In the genomic region with DNA sequence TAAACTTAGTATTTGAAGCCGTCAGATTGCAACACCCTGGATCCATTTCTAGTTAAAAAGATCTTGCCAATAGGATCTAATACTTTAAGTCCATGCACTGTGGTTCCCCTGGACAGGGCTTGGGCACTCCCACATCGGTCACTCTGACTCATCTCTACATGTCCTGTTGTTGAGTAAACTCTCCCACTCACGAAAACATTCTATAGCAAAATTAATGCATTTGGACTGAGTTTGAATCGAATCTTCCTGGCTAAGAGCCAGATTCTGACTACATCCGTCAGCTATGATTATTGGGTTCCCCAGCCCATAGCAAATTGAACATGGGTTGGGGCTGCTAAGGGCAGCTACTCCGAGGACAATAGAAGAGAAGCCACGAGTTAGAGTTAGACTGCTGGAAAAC, we compare ENCODE assay signal across 15 cellular contexts.
DNase-seq lines count a peak whose midpoint lies in the region; ATAC-seq and TF ChIP-seq lines count a peak whose summit lies in the region.
"Had no signal": no experiment of that assay in that cellular context is flagged by ENCODE, and none has a peak within 500 bp of the region (broad histone marks: within the 10 kb centered on the region; RNA-seq: fewer than 3 reads in every experiment).

No MANE protein-coding gene starts in this region.

- H3K9me3 ChIP-seq in breast epithelium (no peaks in the 10 kb centered on the region), thyroid gland (no peaks in the 10 kb centered on the region)
- H3K9me3 ChIP-seq: A549 had no signal

- DNase-seq in MCF 10A (ENCODE audit: unreplicated experiment) (peak; percentile 82), breast epithelium (ENCODE audit: low spot score in 2 of 2) (no peak), T1000 (lab: John Stamatoyannopoulos, UW) (peak; percentile 44), fibroblast of pulmonary artery (ENCODE audit: low read depth) (peak; percentile 92), thyroid gland (no peak), NCI-H526 (lab: John Stamatoyannopoulos, UW) (no peak)
- no peak for DNase-seq in stimulated activated effector memory CD8-positive, alpha-beta T cell treated with anti-CD3 and anti-CD28 coated beads, Interleukin-12 subunit alpha, Interleukin-12 subunit beta, amount 100 ng/mL, for 72 hours (ENCODE audit: low spot score in 2 of 2)
- no peak for DNase-seq in stimulated activated naive CD4-positive, alpha-beta T cell treated with Interleukin-2 at 50 U/mL for 16 hours (lab: John Stamatoyannopoulos, UW)
- DNase-seq: GDM1; NCI-H1092; NK-92 treated with Interleukin-12 subunit alpha and Interleukin-12 subunit beta, amount 100 ng/mL, for 24 hours; stimulated activated CD4-positive, alpha-beta T cell treated with anti-CD3 and anti-CD28 coated beads, Interleukin-1b, Interleukin-23, amount 100 ng/mL, for 48 hours had no signal

- no peaks in the 10 kb centered on the region for H3K36me3 ChIP-seq in breast epithelium
- no peaks in the 10 kb centered on the region for H3K36me3 ChIP-seq in thyroid gland
- H3K36me3 ChIP-seq: neural progenitor cell had no signal

- H3K4me1 ChIP-seq in breast epithelium: no peaks in the 10 kb centered on the region
- no peaks in the 10 kb centered on the region for H3K4me1 ChIP-seq in thyroid gland
- H3K4me1 ChIP-seq: A549 had no signal

- ATAC-seq in stimulated activated effector memory CD8-positive, alpha-beta T cell treated with anti-CD3 and anti-CD28 coated beads, Interleukin-12 subunit alpha, Interleukin-12 subunit beta, amount 100 ng/mL, for 72 hours: no peak
- ATAC-seq: A549 had no signal

- H3K9me3 Mint-ChIP-seq in MCF 10A (ENCODE audit: unreplicated experiment): no peaks in the 10 kb centered on the region
- H3K9me3 Mint-ChIP-seq in stimulated activated effector memory CD8-positive, alpha-beta T cell treated with anti-CD3 and anti-CD28 coated beads, Interleukin-12 subunit alpha, Interleukin-12 subunit beta, amount 100 ng/mL, for 72 hours: no peaks in the 10 kb centered on the region
- H3K9me3 Mint-ChIP-seq: neural progenitor cell; stimulated activated naive CD8-positive, alpha-beta T cell treated with anti-CD3 and anti-CD28 coated beads, Interleukin-15, Interleukin-2, amounts not matched to agents 100 ng/mL and 50 ng/mL, for 24 hours had no signal

- TF ChIP-seq POLR2A in breast epithelium (IDR thresholded peaks at IDR 0.05) (no peak), thyroid gland (IDR thresholded peaks at IDR 0.05) (no peak)

- H3K27ac ChIP-seq in breast epithelium: no peak overlapping the region
- H3K27ac ChIP-seq in thyroid gland: no peak overlapping the region
- H3K27ac ChIP-seq: A549, neural progenitor cell had no signal

- H3K27me3 ChIP-seq in breast epithelium (no peaks in the 10 kb centered on the region), thyroid gland (no peaks in the 10 kb centered on the region)
- H3K27me3 ChIP-seq: neural progenitor cell had no signal

- BruUV-seq in MCF 10A (replicated peaks; lab: Mats Ljungman, UMichigan): no TSS peak

- WGBS in thyroid gland, 2 donors: 70 to 87% methylated on average over 7 of the region's 7 CpGs

- POLR2A ChIA-PET in MCF 10A (lab: Yijun Ruan, JAX): no interaction called here

- H3K4me3 ChIP-seq in breast epithelium: no peak overlapping the region
- no peak overlapping the region for H3K4me3 ChIP-seq in fibroblast of pulmonary artery (replicated peaks; ENCODE audit: low read depth, low read length)
- H3K4me3 ChIP-seq in thyroid gland (replicated peaks in 1 of 3): no peak overlapping the region
- H3K4me3 ChIP-seq: A549, neural progenitor cell had no signal

- no peak overlapping the region for H3K4me3 Mint-ChIP-seq in MCF 10A (ENCODE audit: unreplicated experiment)
- no peak overlapping the region for H3K4me3 Mint-ChIP-seq in stimulated activated effector memory CD8-positive, alpha-beta T cell treated with anti-CD3 and anti-CD28 coated beads, Interleukin-12 subunit alpha, Interleukin-12 subunit beta, amount 100 ng/mL, for 72 hours
- H3K4me3 Mint-ChIP-seq: neural progenitor cell; stimulated activated naive CD8-positive, alpha-beta T cell treated with anti-CD3 and anti-CD28 coated beads, Interleukin-15, Interleukin-2, amounts not matched to agents 100 ng/mL and 50 ng/mL, for 24 hours had no signal

- peak overlapping the region; percentile 34 for H3K27ac Mint-ChIP-seq in MCF 10A (ENCODE audit: low read depth, unreplicated experiment)
- H3K27ac Mint-ChIP-seq in stimulated activated effector memory CD8-positive, alpha-beta T cell treated with anti-CD3 and anti-CD28 coated beads, Interleukin-12 subunit alpha, Interleukin-12 subunit beta, amount 100 ng/mL, for 72 hours: peak overlapping the region; percentile 37
- H3K27ac Mint-ChIP-seq: neural progenitor cell; stimulated activated naive CD8-positive, alpha-beta T cell treated with anti-CD3 and anti-CD28 coated beads, Interleukin-15, Interleukin-2, amounts not matched to agents 100 ng/mL and 50 ng/mL, for 24 hours had no signal

- H3K36me3 Mint-ChIP-seq in MCF 10A (ENCODE audit: insufficient read depth, unreplicated experiment): no peaks in the 10 kb centered on the region
- H3K36me3 Mint-ChIP-seq in stimulated activated effector memory CD8-positive, alpha-beta T cell treated with anti-CD3 and anti-CD28 coated beads, Interleukin-12 subunit alpha, Interleukin-12 subunit beta, amount 100 ng/mL, for 72 hours: peaks cover 38% of the 10 kb centered on the region
- H3K36me3 Mint-ChIP-seq: neural progenitor cell had no signal

- H3K4me1 Mint-ChIP-seq in MCF 10A (ENCODE audit: insufficient read depth, unreplicated experiment): peaks cover 21% of the 10 kb centered on the region
- no peaks in the 10 kb centered on the region for H3K4me1 Mint-ChIP-seq in stimulated activated effector memory CD8-positive, alpha-beta T cell treated with anti-CD3 and anti-CD28 coated beads, Interleukin-12 subunit alpha, Interleukin-12 subunit beta, amount 100 ng/mL, for 72 hours
- H3K4me1 Mint-ChIP-seq: neural progenitor cell had no signal

- H3K27me3 Mint-ChIP-seq in MCF 10A (ENCODE audit: insufficient read depth, unreplicated experiment): no peaks in the 10 kb centered on the region
- H3K27me3 Mint-ChIP-seq: stimulated activated naive CD8-positive, alpha-beta T cell treated with anti-CD3 and anti-CD28 coated beads, Interleukin-15, Interleukin-2, amounts not matched to agents 100 ng/mL and 50 ng/mL, for 24 hours had no signal

- CTCF ChIA-PET in MCF 10A (lab: Yijun Ruan, JAX): interaction anchor here (0.6 to 1.0 kb wide), 2 partner anchors 19 to 994 kb away, joined by 4 read pairs; no protein-coding TSS in a partner anchor

- TF ChIP-seq CTCF in MCF 10A (IDR thresholded peaks at IDR 0.05; ENCODE audit: unreplicated experiment) (no peak), breast epithelium (IDR thresholded peaks at IDR 0.05) (no peak), fibroblast of pulmonary artery (IDR thresholded peaks at IDR 0.05; ENCODE audit: low read length, missing control alignments) (no peak), thyroid gland (IDR thresholded peaks at IDR 0.05) (no peak)

- intact Hi-C loops in MCF 10A (cut with micrococcal nuclease) (no loop called here), breast epithelium (cut with DNase I; ENCODE audit: low total_unique reads) (no loop called here), thyroid gland (cut with DNase I) (no loop called here)

Comparison
In these comparisons a context has a peak if more than half of its experiments do, and no peak if none do; other contexts are left out.
1. DNase-seq: peak in MCF 10A (single experiment), T1000 (single experiment) and fibroblast of pulmonary artery (single experiment); none in breast epithelium (0 of 2), stimulated activated effector memory CD8-positive, alpha-beta T cell treated with anti-CD3 and anti-CD28 coated beads, Interleukin-12 subunit alpha, Interleukin-12 subunit beta, amount 100 ng/mL, for 72 hours (0 of 2), stimulated activated naive CD4-positive, alpha-beta T cell treated with Interleukin-2 at 50 U/mL for 16 hours (single experiment), thyroid gland (0 of 2) and NCI-H526 (0 of 2).